37 cellular contexts compared by ENCODE assay signal in genomic region chr12:131610891-131611290, GRCh38.
"Had no signal": no experiment of that assay in that cellular context is flagged by ENCODE, and none has a peak within 500 bp of the region (broad histone marks: within the 10 kb centered on the region; RNA-seq: fewer than 3 reads in every experiment).

No MANE protein-coding gene starts in this region.

- H3K27ac Mint-ChIP-seq: activated B cell treated with CpG ODN at 0.5 μM for 24 hours; activated CD4-positive, alpha-beta memory T cell treated with anti-CD3 and anti-CD28 coated beads for 36 hours; activated CD4-positive, alpha-beta T cell treated with anti-CD3 and anti-CD28 coated beads, Interleukin-2, amount 10 ng/mL, durations not matched to agents 24 days and 14 days; activated CD8-positive, alpha-beta T cell treated with anti-CD3 and anti-CD28 coated beads for 36 hours; activated naive CD4-positive, alpha-beta T cell treated with anti-CD3 and anti-CD28 coated beads for 36 hours; activated naive CD4-positive, alpha-beta T cell treated with anti-CD3 and anti-CD28 coated beads, Interleukin-2, amount 50 U/mL, for 72 hours; activated naive CD8-positive, alpha-beta T cell treated with anti-CD3 and anti-CD28 coated beads for 36 hours; activated T-cell treated with anti-CD3 and anti-CD28 coated beads, Interleukin-2, amount 50 U/mL, for 72 hours; activated T-helper 1 cell treated with anti-CD3 and anti-CD28 coated beads, Interleukin-12 subunit alpha, Interleukin-12 subunit beta, Interleukin-2, Interleukin-4 antibody, amounts not matched to agents 30 ng/mL and 10 ng/mL and 1 ng/mL, durations not matched to agents 14 hours and 24 hours and 36 hours; activated T-helper 17 cell treated with anti-CD3 and anti-CD28 coated beads, Interleukin-2, amount 50 U/mL, for 72 hours; T-helper 1 cell treated with Interleukin-12 subunit alpha and Interleukin-12 subunit beta and Interleukin-4 antibody, amounts not matched to agents 30 μg/mL and 1 μg/mL, for 36 hours; T-helper 2 cell treated with Interferon-gamma antibody and Interleukin-4, amounts not matched to agents 5 μg/mL and 100 μg/mL, for 36 hours had no signal

- H3K9me3 Mint-ChIP-seq: activated B cell treated with CpG ODN at 0.5 μM for 24 hours; activated CD4-positive, alpha-beta memory T cell treated with anti-CD3 and anti-CD28 coated beads for 36 hours; activated CD4-positive, alpha-beta T cell treated with anti-CD3 and anti-CD28 coated beads, Interleukin-2, amount 10 ng/mL, durations not matched to agents 24 days and 14 days; activated CD8-positive, alpha-beta T cell treated with anti-CD3 and anti-CD28 coated beads for 36 hours; activated naive CD4-positive, alpha-beta T cell treated with anti-CD3 and anti-CD28 coated beads for 36 hours; activated naive CD4-positive, alpha-beta T cell treated with anti-CD3 and anti-CD28 coated beads, Interleukin-2, amount 50 U/mL, for 72 hours; activated T-cell treated with anti-CD3 and anti-CD28 coated beads, Interleukin-2, amount 50 U/mL, for 4 hours; activated T-helper 17 cell treated with anti-CD3 and anti-CD28 coated beads, Interleukin-2, amount 50 U/mL, for 72 hours; T-helper 2 cell treated with Interferon-gamma antibody and Interleukin-4, amounts not matched to agents 5 μg/mL and 100 μg/mL, for 36 hours had no signal

- ATAC-seq: activated CD8-positive, alpha-beta T cell treated with anti-CD3 and anti-CD28 coated beads for 36 hours; activated naive CD4-positive, alpha-beta T cell treated with anti-CD3 and anti-CD28 coated beads, Interleukin-2, amount 50 U/mL, for 72 hours; activated T-cell treated with anti-CD3 and anti-CD28 coated beads, Interleukin-2, amount 50 U/mL, for 4 hours; activated T-cell treated with anti-CD3 and anti-CD28 coated beads, Interleukin-2, amount 50 U/mL, for 72 hours; activated T-helper 17 cell treated with anti-CD3 and anti-CD28 coated beads, Interleukin-2, amount 50 U/mL, for 72 hours; body of pancreas had no signal

- H3K36me3 ChIP-seq: adrenal gland, brain microvascular endothelial cell, breast epithelium had no signal

- H3K4me3 Mint-ChIP-seq: activated B cell treated with CpG ODN at 0.5 μM for 24 hours; activated CD4-positive, alpha-beta memory T cell treated with anti-CD3 and anti-CD28 coated beads for 36 hours; activated CD4-positive, alpha-beta T cell treated with anti-CD3 and anti-CD28 coated beads, Interleukin-2, amount 10 ng/mL, durations not matched to agents 24 days and 14 days; activated CD8-positive, alpha-beta T cell treated with anti-CD3 and anti-CD28 coated beads for 36 hours; activated naive CD4-positive, alpha-beta T cell treated with anti-CD3 and anti-CD28 coated beads for 36 hours; activated naive CD8-positive, alpha-beta T cell treated with anti-CD3 and anti-CD28 coated beads for 36 hours; activated T-cell treated with anti-CD3 and anti-CD28 coated beads, Interleukin-2, amount 50 U/mL, for 4 hours; activated T-cell treated with anti-CD3 and anti-CD28 coated beads, Interleukin-2, amount 50 U/mL, for 72 hours; activated T-helper 1 cell treated with anti-CD3 and anti-CD28 coated beads, Interleukin-12 subunit alpha, Interleukin-12 subunit beta, Interleukin-2, Interleukin-4 antibody, amounts not matched to agents 30 ng/mL and 10 ng/mL and 1 ng/mL, durations not matched to agents 14 hours and 24 hours and 36 hours; activated T-helper 17 cell treated with anti-CD3 and anti-CD28 coated beads, Interleukin-2, amount 50 U/mL, for 72 hours; T-helper 1 cell treated with Interleukin-12 subunit alpha and Interleukin-12 subunit beta and Interleukin-4 antibody, amounts not matched to agents 30 μg/mL and 1 μg/mL, for 36 hours; T-helper 2 cell treated with Interferon-gamma antibody and Interleukin-4, amounts not matched to agents 5 μg/mL and 100 μg/mL, for 36 hours had no signal

- H3K27me3 ChIP-seq: adrenal gland, body of pancreas, brain microvascular endothelial cell had no signal

- FAIRE-seq: astrocyte, TTC549 had no signal

- DNase-seq: activated B cell treated with CpG ODN at 0.5 μM for 24 hours; activated CD4-positive, alpha-beta memory T cell treated with anti-CD3 and anti-CD28 coated beads for 36 hours; activated CD4-positive, alpha-beta T cell treated with anti-CD3 and anti-CD28 coated beads for 4 hours; activated CD4-positive, alpha-beta T cell treated with anti-CD3 and anti-CD28 coated beads, Interleukin-2, amount 10 ng/mL, durations not matched to agents 24 days and 14 days; activated CD4-positive, alpha-beta T cell treated with anti-CD3 and anti-CD28 coated beads, Interleukin-2, amount 50 U/mL, for 1 hour; activated CD4-positive, alpha-beta T cell treated with anti-CD3 and anti-CD28 coated beads, Interleukin-2, amount 50 U/mL, for 4 hours; activated CD4-positive, CD25-positive, alpha-beta regulatory T cell treated with anti-CD3 and anti-CD28 coated beads, Interleukin-2, amount 50 U/mL, for 72 hours; activated CD8-positive, alpha-beta memory T cell treated with anti-CD3 and anti-CD28 coated beads, Interleukin-2, amount 50 U/mL, for 4 hours; activated CD8-positive, alpha-beta T cell treated with anti-CD3 and anti-CD28 coated beads for 36 hours; activated effector memory CD4-positive, alpha-beta T cell treated with anti-CD3 and anti-CD28 coated beads, Interleukin-2, amount 50 U/mL, for 16 hours; activated gamma-delta T cell treated with Interleukin-2 at 50 U/mL for 16 hours; activated naive CD4-positive, alpha-beta T cell; activated naive CD4-positive, alpha-beta T cell treated with anti-CD3 and anti-CD28 coated beads for 36 hours; activated naive CD4-positive, alpha-beta T cell treated with anti-CD3 and anti-CD28 coated beads, Interleukin-2, amount 50 U/mL, for 16 hours; activated naive CD8-positive, alpha-beta T cell treated with anti-CD3 and anti-CD28 coated beads for 36 hours; activated T-cell treated with anti-CD3 and anti-CD28 coated beads for 4 hours; activated T-cell treated with anti-CD3 and anti-CD28 coated beads, Interleukin-2, amount 50 U/mL, for 1 hour; activated T-cell treated with anti-CD3 and anti-CD28 coated beads, Interleukin-2, amount 50 U/mL, for 4 hours; activated T-cell treated with anti-CD3 and anti-CD28 coated beads, Interleukin-2, amount 50 U/mL, for 72 hours; adrenal gland; amniotic stem cell; aorta; body of pancreas; brain microvascular endothelial cell; central memory CD4-positive, alpha-beta T cell; T-helper 1 cell; T-helper 2 cell; T-helper 9 cell had no signal

- H3K36me3 Mint-ChIP-seq: activated CD4-positive, alpha-beta memory T cell treated with anti-CD3 and anti-CD28 coated beads for 36 hours; activated naive CD8-positive, alpha-beta T cell treated with anti-CD3 and anti-CD28 coated beads for 36 hours had no signal

- H3K9me3 ChIP-seq: adrenal gland, body of pancreas, breast epithelium had no signal

- H3K27ac ChIP-seq: adrenal gland, body of pancreas, brain microvascular endothelial cell, breast epithelium, VCaP had no signal

- H3K4me1 ChIP-seq: adrenal gland, body of pancreas, breast epithelium had no signal

- H3K27me3 Mint-ChIP-seq: activated CD4-positive, alpha-beta memory T cell treated with anti-CD3 and anti-CD28 coated beads for 36 hours; activated CD8-positive, alpha-beta T cell treated with anti-CD3 and anti-CD28 coated beads for 36 hours; activated naive CD8-positive, alpha-beta T cell treated with anti-CD3 and anti-CD28 coated beads for 36 hours; activated T-helper 17 cell treated with anti-CD3 and anti-CD28 coated beads, Interleukin-2, amount 50 U/mL, for 72 hours had no signal

- H3K4me3 ChIP-seq: adrenal gland, body of pancreas, breast epithelium had no signal
